In the genomic region with DNA sequence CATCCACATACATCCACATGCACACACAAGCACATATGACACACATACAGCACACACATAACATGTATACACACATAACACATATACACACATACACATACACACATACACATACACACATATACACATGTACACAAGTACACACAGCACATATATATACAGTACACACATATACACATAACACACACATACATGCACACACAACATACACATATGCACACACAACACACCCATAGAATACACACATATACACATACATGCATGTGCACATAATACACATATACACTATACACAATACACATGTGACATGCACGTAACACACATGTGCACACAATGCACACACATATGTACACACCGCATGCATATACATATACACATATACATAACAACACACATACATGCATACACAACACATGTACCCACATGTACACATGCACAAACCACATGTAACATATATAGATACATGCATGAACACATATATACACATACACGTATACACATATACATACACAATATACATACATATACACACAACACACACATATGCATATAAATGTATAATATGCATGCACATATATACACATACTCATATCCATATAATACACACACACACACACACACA, we compare ENCODE assay signal across 29 cellular contexts. TPM values are rescaled to one million over a fixed set of nuclear protein-coding genes. Genes with fewer than 3 reads are reported as not detected.
"Had no signal": no experiment of that assay in that cellular context is flagged by ENCODE, and none has a peak within 500 bp of the region (broad histone marks: within the 10 kb centered on the region; RNA-seq: fewer than 3 reads in every experiment).

No MANE protein-coding gene starts in this region.

- H3K36me3 ChIP-seq: adrenal gland, esophagus squamous epithelium, gastroesophageal sphincter had no signal

- FAIRE-seq: colon, endothelial cell of umbilical vein had no signal

- H3K4me3 Mint-ChIP-seq: activated CD4-positive, alpha-beta memory T cell treated with anti-CD3 and anti-CD28 coated beads for 36 hours; activated CD4-positive, alpha-beta T cell treated with anti-CD3 and anti-CD28 coated beads, Interleukin-2, amount 10 ng/mL, durations not matched to agents 24 days and 14 days; activated CD8-positive, alpha-beta memory T cell treated with anti-CD3 and anti-CD28 coated beads, Interleukin-2, amount 10 ng/mL, durations not matched to agents 7 days and 5 days; activated CD8-positive, alpha-beta T cell treated with anti-CD3 and anti-CD28 coated beads, Interleukin-2, amount 10 ng/mL, durations not matched to agents 7 days and 5 days; activated naive CD4-positive, alpha-beta T cell treated with anti-CD3 and anti-CD28 coated beads for 36 hours; activated naive CD4-positive, alpha-beta T cell treated with anti-CD3 and anti-CD28 coated beads, Interleukin-2, amount 50 U/mL, for 24 hours; activated naive CD8-positive, alpha-beta T cell treated with anti-CD3 and anti-CD28 coated beads for 36 hours; activated naive CD8-positive, alpha-beta T cell treated with anti-CD3 and anti-CD28 coated beads, Interleukin-2, amount 50 U/mL, for 24 hours; activated T-helper 1 cell treated with anti-CD3 and anti-CD28 coated beads, Interleukin-12 subunit alpha, Interleukin-12 subunit beta, Interleukin-2, Interleukin-4 antibody, amounts not matched to agents 30 ng/mL and 10 ng/mL and 1 ng/mL, durations not matched to agents 14 hours and 24 hours and 36 hours; effector memory CD8-positive, alpha-beta T cell had no signal

- H3K27ac ChIP-seq: body of pancreas, epithelial cell of prostate, esophagus squamous epithelium had no signal

- H3K27me3 ChIP-seq: body of pancreas had no signal

- H3K27me3 Mint-ChIP-seq: activated CD4-positive, alpha-beta memory T cell treated with anti-CD3 and anti-CD28 coated beads for 36 hours; activated CD4-positive, alpha-beta T cell treated with anti-CD3 and anti-CD28 coated beads, Interleukin-2, amount 10 ng/mL, durations not matched to agents 24 days and 14 days; activated CD8-positive, alpha-beta memory T cell treated with anti-CD3 and anti-CD28 coated beads, Interleukin-2, amount 10 ng/mL, durations not matched to agents 7 days and 5 days; activated naive CD4-positive, alpha-beta T cell treated with anti-CD3 and anti-CD28 coated beads, Interleukin-2, amount 50 U/mL, for 24 hours; activated naive CD8-positive, alpha-beta T cell treated with anti-CD3 and anti-CD28 coated beads for 36 hours; activated naive CD8-positive, alpha-beta T cell treated with anti-CD3 and anti-CD28 coated beads, Interleukin-2, amount 50 U/mL, for 24 hours had no signal

- ATAC-seq: activated CD8-positive, alpha-beta memory T cell treated with anti-CD3 and anti-CD28 coated beads, Interleukin-2, amount 10 ng/mL, durations not matched to agents 7 days and 5 days; activated CD8-positive, alpha-beta T cell treated with anti-CD3 and anti-CD28 coated beads, Interleukin-2, amount 10 ng/mL, durations not matched to agents 7 days and 5 days; activated naive CD8-positive, alpha-beta T cell treated with anti-CD3 and anti-CD28 coated beads, Interleukin-2, amount 50 U/mL, for 24 hours; body of pancreas; effector memory CD8-positive, alpha-beta T cell had no signal

- H3K36me3 Mint-ChIP-seq: activated CD4-positive, alpha-beta memory T cell treated with anti-CD3 and anti-CD28 coated beads for 36 hours; activated CD8-positive, alpha-beta memory T cell treated with anti-CD3 and anti-CD28 coated beads, Interleukin-2, amount 10 ng/mL, durations not matched to agents 7 days and 5 days; activated naive CD4-positive, alpha-beta T cell treated with anti-CD3 and anti-CD28 coated beads, Interleukin-2, amount 50 U/mL, for 24 hours; activated naive CD8-positive, alpha-beta T cell treated with anti-CD3 and anti-CD28 coated beads for 36 hours had no signal

- H3K4me3 ChIP-seq: adrenal gland, body of pancreas, esophagus squamous epithelium, gastroesophageal sphincter had no signal

- H3K27ac Mint-ChIP-seq: activated CD4-positive, alpha-beta memory T cell treated with anti-CD3 and anti-CD28 coated beads for 36 hours; activated CD4-positive, alpha-beta T cell treated with anti-CD3 and anti-CD28 coated beads, Interleukin-2, amount 10 ng/mL, durations not matched to agents 24 days and 14 days; activated CD8-positive, alpha-beta memory T cell treated with anti-CD3 and anti-CD28 coated beads, Interleukin-2, amount 10 ng/mL, durations not matched to agents 7 days and 5 days; activated CD8-positive, alpha-beta T cell treated with anti-CD3 and anti-CD28 coated beads, Interleukin-2, amount 10 ng/mL, durations not matched to agents 7 days and 5 days; activated naive CD4-positive, alpha-beta T cell treated with anti-CD3 and anti-CD28 coated beads for 36 hours; activated naive CD4-positive, alpha-beta T cell treated with anti-CD3 and anti-CD28 coated beads, Interleukin-2, amount 50 U/mL, for 24 hours; activated naive CD8-positive, alpha-beta T cell treated with anti-CD3 and anti-CD28 coated beads for 36 hours; activated naive CD8-positive, alpha-beta T cell treated with anti-CD3 and anti-CD28 coated beads, Interleukin-2, amount 50 U/mL, for 24 hours; activated T-helper 1 cell treated with anti-CD3 and anti-CD28 coated beads, Interleukin-12 subunit alpha, Interleukin-12 subunit beta, Interleukin-2, Interleukin-4 antibody, amounts not matched to agents 30 ng/mL and 10 ng/mL and 1 ng/mL, durations not matched to agents 14 hours and 24 hours and 36 hours; activated T-helper 2 cell treated with anti-CD3 and anti-CD28 coated beads, Interferon-gamma antibody, Interleukin-2, Interleukin-4, amounts not matched to agents 10 μg/mL and 5 μg/mL and 100 μg/mL, durations not matched to agents 14 hours and 24 hours and 36 hours had no signal

- H3K4me1 Mint-ChIP-seq: activated CD4-positive, alpha-beta T cell treated with anti-CD3 and anti-CD28 coated beads, Interleukin-2, amount 10 ng/mL, durations not matched to agents 24 days and 14 days; activated CD8-positive, alpha-beta memory T cell treated with anti-CD3 and anti-CD28 coated beads, Interleukin-2, amount 10 ng/mL, durations not matched to agents 7 days and 5 days; activated naive CD4-positive, alpha-beta T cell treated with anti-CD3 and anti-CD28 coated beads, Interleukin-2, amount 50 U/mL, for 24 hours; activated naive CD8-positive, alpha-beta T cell treated with anti-CD3 and anti-CD28 coated beads for 36 hours; activated naive CD8-positive, alpha-beta T cell treated with anti-CD3 and anti-CD28 coated beads, Interleukin-2, amount 50 U/mL, for 24 hours had no signal

- H3K4me1 ChIP-seq: adrenal gland, body of pancreas had no signal

- DNase-seq: activated CD4-positive, alpha-beta memory T cell treated with anti-CD3 and anti-CD28 coated beads for 36 hours; activated CD4-positive, alpha-beta T cell treated with anti-CD3 and anti-CD28 coated beads, Interleukin-2, amount 10 ng/mL, durations not matched to agents 24 days and 14 days; activated CD8-positive, alpha-beta memory T cell treated with anti-CD3 and anti-CD28 coated beads, Interleukin-2, amount 10 ng/mL, durations not matched to agents 7 days and 5 days; activated CD8-positive, alpha-beta memory T cell treated with anti-CD3 and anti-CD28 coated beads, Interleukin-2, amount 50 U/mL, for 4 hours; activated CD8-positive, alpha-beta T cell treated with anti-CD3 and anti-CD28 coated beads, Interleukin-2, amount 10 ng/mL, durations not matched to agents 7 days and 5 days; activated effector memory CD4-positive, alpha-beta T cell treated with anti-CD3 and anti-CD28 coated beads, Interleukin-2, amount 50 U/mL, for 16 hours; activated naive CD4-positive, alpha-beta T cell treated with anti-CD3 and anti-CD28 coated beads for 36 hours; activated naive CD8-positive, alpha-beta T cell treated with anti-CD3 and anti-CD28 coated beads for 36 hours; activated naive CD8-positive, alpha-beta T cell treated with anti-CD3 and anti-CD28 coated beads, Interleukin-2, amount 50 U/mL, for 24 hours; activated T-cell treated with anti-CD3 and anti-CD28 coated beads, Interleukin-2, amount 50 U/mL, for 1 hour; activated T-cell treated with anti-CD3 and anti-CD28 coated beads, Interleukin-2, amount 50 U/mL, for 48 hours; amygdala; caudate nucleus; cortex of kidney; dermis blood vessel endothelial cell; effector CD4-positive, alpha-beta T cell; effector memory CD8-positive, alpha-beta T cell; esophagus squamous epithelium; foreskin melanocyte; T-helper 2 cell had no signal

- H3K9me3 Mint-ChIP-seq: activated CD4-positive, alpha-beta memory T cell treated with anti-CD3 and anti-CD28 coated beads for 36 hours; activated CD4-positive, alpha-beta T cell treated with anti-CD3 and anti-CD28 coated beads, Interleukin-2, amount 10 ng/mL, durations not matched to agents 24 days and 14 days; activated naive CD4-positive, alpha-beta T cell treated with anti-CD3 and anti-CD28 coated beads for 36 hours; activated naive CD8-positive, alpha-beta T cell treated with anti-CD3 and anti-CD28 coated beads for 36 hours; activated naive CD8-positive, alpha-beta T cell treated with anti-CD3 and anti-CD28 coated beads, Interleukin-2, amount 50 U/mL, for 24 hours; effector memory CD8-positive, alpha-beta T cell had no signal

- H3K9me3 ChIP-seq: adrenal gland, body of pancreas had no signal

RNA-seq across cellular contexts. Expression of a gene that starts 24.3 kb away (rescaled TPM):
- total RNA-seq: body of pancreas had no signal
